In genomic region chr14:31270196-31270772, GRCh38 we compare ENCODE assay signal across 11 cellular contexts.
DNase-seq lines count a peak whose midpoint lies in the region; ATAC-seq, FAIRE-seq and TF ChIP-seq lines count a peak whose summit lies in the region.
"Had no signal": no experiment of that assay in that cellular context is flagged by ENCODE, and none has a peak within 500 bp of the region (broad histone marks: within the 10 kb centered on the region; RNA-seq: fewer than 3 reads in every experiment).

No MANE protein-coding gene starts in this region.

- H3K4me3 ChIP-seq in AG04450 (ENCODE audit: low read depth, low read length) (no peak overlapping the region), foreskin fibroblast (ENCODE audit: low read depth in 1 of 2, low read length in 2 of 2) (no peak overlapping the region)

- TF ChIP-seq CTCF in AG04450 (IDR thresholded peaks at IDR 0.05; ENCODE audit: low read depth, low read length) (no peak), GM12873 (IDR thresholded peaks at IDR 0.05; ENCODE audit: insufficient read depth, low read depth, low read length, missing control alignments) (peak; percentile 63), foreskin fibroblast (IDR thresholded peaks at IDR 0.05; ENCODE audit: low read depth, low read length) (peak; percentile 27), endothelial cell (IDR thresholded peaks at IDR 0.05; ENCODE audit: unreplicated experiment) (no peak)

- no peak overlapping the region for H3K27ac Mint-ChIP-seq in T-helper 2 cell treated with Interferon-gamma antibody and Interleukin-4, amounts not matched to agents 5 μg/mL and 100 μg/mL, for 36 hours
- H3K27ac Mint-ChIP-seq in endothelial cell (ENCODE audit: unreplicated experiment), result no peak overlapping the region

- CTCF ChIA-PET in AG04450 (lab: Charles Lee), result interaction anchor here (1.4 kb wide), 1 partner anchor 15 kb away, joined by 4 read pairs; no protein-coding TSS in a partner anchor

- H3K27me3 ChIP-seq in AG04450 (ENCODE audit: control insufficient read depth, insufficient read depth, low read length), result no peaks in the 10 kb centered on the region

- no peaks in the 10 kb centered on the region for H3K27me3 Mint-ChIP-seq in T-helper 2 cell treated with Interferon-gamma antibody and Interleukin-4, amounts not matched to agents 5 μg/mL and 100 μg/mL, for 36 hours (ENCODE audit: low read depth)
- H3K27me3 Mint-ChIP-seq in endothelial cell (ENCODE audit: unreplicated experiment), result no peaks in the 10 kb centered on the region

- FAIRE-seq in frontal cortex (lab: Jason Lieb, UNC), result no peak

- no peak for DNase-seq in AG04450 (ENCODE audit: low read depth, low spot score)
- peak; percentile 12 for DNase-seq in T-helper 2 cell treated with Interferon-gamma antibody and Interleukin-4, amounts not matched to agents 5 μg/mL and 100 μg/mL, for 36 hours (ENCODE audit: low spot score)
- DNase-seq in foreskin fibroblast, result no peak
- no peak for DNase-seq in activated gamma-delta T cell (lab: John Stamatoyannopoulos, UW)
- DNase-seq in frontal cortex (ENCODE audit: low spot score in 2 of 2), result no peak
- no peak for DNase-seq in endothelial cell (ENCODE audit: low spot score)
- DNase-seq: NCI-H2107 had no signal

- peaks cover 8% of the 10 kb centered on the region for H3K9me3 ChIP-seq in AG04450 (ENCODE audit: control insufficient read depth, insufficient read depth, low read length)

- H3K4me3 Mint-ChIP-seq in T-helper 2 cell treated with Interferon-gamma antibody and Interleukin-4, amounts not matched to agents 5 μg/mL and 100 μg/mL, for 36 hours, result no peak overlapping the region
- H3K4me3 Mint-ChIP-seq in endothelial cell (ENCODE audit: unreplicated experiment), result no peak overlapping the region
- H3K4me3 Mint-ChIP-seq: nephron had no signal

- POLR2A ChIA-PET in AG04450 (lab: Yijun Ruan, JAX), result no interaction called here

- H3K36me3 Mint-ChIP-seq in T-helper 2 cell treated with Interferon-gamma antibody and Interleukin-4, amounts not matched to agents 5 μg/mL and 100 μg/mL, for 36 hours (ENCODE audit: low read depth), result peaks cover 1% of the 10 kb centered on the region
- H3K36me3 Mint-ChIP-seq in endothelial cell (ENCODE audit: low read depth, unreplicated experiment), result peaks cover 11% of the 10 kb centered on the region

- peaks cover 7% of the 10 kb centered on the region for H3K9me3 Mint-ChIP-seq in T-helper 2 cell treated with Interferon-gamma antibody and Interleukin-4, amounts not matched to agents 5 μg/mL and 100 μg/mL, for 36 hours
- peaks cover 16% of the 10 kb centered on the region for H3K9me3 Mint-ChIP-seq in endothelial cell (ENCODE audit: unreplicated experiment)

- H3K4me1 Mint-ChIP-seq in T-helper 2 cell treated with Interferon-gamma antibody and Interleukin-4, amounts not matched to agents 5 μg/mL and 100 μg/mL, for 36 hours (ENCODE audit: low read depth), result no peaks in the 10 kb centered on the region
- no peaks in the 10 kb centered on the region for H3K4me1 Mint-ChIP-seq in endothelial cell (ENCODE audit: unreplicated experiment)

- no peak for ATAC-seq in GM19452 (IDR thresholded peaks at IDR 0.05; ENCODE audit: unreplicated experiment)

- peak overlapping the region; percentile 31 for H3K27ac ChIP-seq in AG04450 (ENCODE audit: low read depth, low read length)
- H3K27ac ChIP-seq: VCaP had no signal

Comparison
In these comparisons a context has a peak if more than half of its experiments do, and no peak if none do; other contexts are left out.
1. CTCF ChIP-seq: peak in GM12873 (single experiment) and foreskin fibroblast (single experiment); none in AG04450 (single experiment) and endothelial cell (single experiment).